8 cellular contexts compared by ENCODE assay signal in the genomic region with DNA sequence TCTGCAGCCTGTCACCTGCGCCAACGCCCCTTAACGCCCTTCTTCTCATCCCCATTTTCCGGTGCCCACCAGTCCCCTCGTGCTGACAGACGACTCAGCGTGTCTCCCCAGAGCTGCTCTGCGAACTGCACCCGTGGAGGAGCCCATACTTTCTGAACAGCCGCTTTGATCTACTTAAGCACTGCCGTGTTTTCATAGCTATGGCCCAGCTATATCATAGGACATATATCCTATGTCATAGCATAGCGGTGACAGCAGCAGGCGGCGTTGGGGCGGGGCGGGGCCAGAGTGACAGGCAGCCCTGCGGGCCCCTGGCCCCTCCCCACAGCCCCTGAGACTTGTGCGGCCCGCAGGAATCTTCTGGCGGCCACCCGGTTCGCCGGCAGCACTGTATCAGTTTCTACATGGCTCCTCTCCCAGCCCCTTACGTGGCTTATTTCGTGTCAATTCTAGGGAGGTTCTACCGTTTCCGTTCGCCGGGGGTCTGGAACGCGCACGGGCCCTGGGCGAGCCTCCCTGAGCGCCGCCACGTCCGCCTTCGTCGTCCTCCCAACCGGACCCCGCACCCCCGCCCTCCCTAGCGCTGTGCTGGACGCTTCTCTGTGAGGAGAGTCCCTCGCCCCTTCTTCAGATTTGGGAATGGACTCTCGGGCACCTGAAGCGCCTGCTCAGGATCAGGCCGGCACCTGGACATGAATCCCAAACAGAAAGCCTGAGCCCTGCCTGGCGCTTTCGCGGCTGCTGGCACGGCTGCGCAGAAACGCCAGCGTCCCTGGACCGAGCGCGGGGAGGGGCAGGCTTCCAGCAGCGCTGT. TPM values are rescaled to one million over a fixed set of nuclear protein-coding genes. Genes with fewer than 3 reads are reported as not detected.
DNase-seq lines count a peak whose midpoint lies in the region; ATAC-seq and TF ChIP-seq lines count a peak whose summit lies in the region.

No MANE protein-coding gene starts in this region.

- no peaks in the 10 kb centered on the region for H3K9me3 Mint-ChIP-seq in nephron progenitor cell

- H3K14ac ChIP-seq in IMR-90 (replicated peaks; ENCODE audit: low read depth, low read length): peak overlapping the region; percentile 91

- DNase-seq in DMS79 treated with DMSO at 0.1 percent for 48 hours (lab: John Stamatoyannopoulos, UW) (peak; percentile 76), IMR-90 (peak; percentile 68), RKO (ENCODE audit: low spot score) (peak; percentile 82), activated gamma-delta T cell (lab: John Stamatoyannopoulos, UW) (peak; percentile 36), foreskin fibroblast (peak; percentile 77 to 92), nephron progenitor cell (peak; percentile 86), testis (peak; percentile 90)

- H3K4ac ChIP-seq in IMR-90 (ENCODE audit: low read depth, low read length): peak overlapping the region; percentile 88

- H3K4me3 ChIP-seq in IMR-90 (ENCODE audit: insufficient read depth, low read depth, low read length): peak overlapping the region; percentile 61
- H3K4me3 ChIP-seq in foreskin fibroblast (ENCODE audit: low read depth in 1 of 2, low read length in 2 of 2): peak overlapping the region; percentile 62 to 65
- peak overlapping the region; percentile 69 to 77 for H3K4me3 ChIP-seq in testis

- peak overlapping the region; percentile 77 for H4K91ac ChIP-seq in IMR-90 (ENCODE audit: insufficient read depth, low read depth, low read length)

- H3K27me3 Mint-ChIP-seq in nephron progenitor cell (ENCODE audit: low read depth, poor library complexity): peaks cover 17% of the 10 kb centered on the region

- peak overlapping the region; percentile 78 for H2BK5ac ChIP-seq in IMR-90 (ENCODE audit: low read depth, low read length, poor library complexity, severe bottlenecking)

- no peaks in the 10 kb centered on the region for H3K27me3 ChIP-seq in IMR-90 (ENCODE audit: control insufficient read depth, insufficient read depth, low read length)
- H3K27me3 ChIP-seq in testis: no peaks in the 10 kb centered on the region

- H3K23ac ChIP-seq in IMR-90 (ENCODE audit: low read depth, low read length): no peak overlapping the region; the same call in 1 of the 2 replicates

- peak overlapping the region; percentile 72 for H3K9ac ChIP-seq in IMR-90 (ENCODE audit: low read depth, low read length)

- 2% methylated on average over 28 of the region's 59 CpGs; no CpG with 5 or more reads in 1 of the 2 experiments for WGBS in IMR-90 (ENCODE audit: extremely low coverage in 2 of 2, insufficient read length in 1 of 2), 2 experiments
- WGBS in testis, 2 donors: 1% methylated on average over 41 to 59 of the region's 59 CpGs

- H2BK120ac ChIP-seq in IMR-90 (ENCODE audit: low read depth, low read length): peak overlapping the region; percentile 56; the same call in 1 of the 2 replicates

- H3K36me3 Mint-ChIP-seq in nephron progenitor cell (ENCODE audit: low read depth): no peaks in the 10 kb centered on the region

- H3K79me1 ChIP-seq in IMR-90 (ENCODE audit: low read depth in 1 of 2, low read length in 2 of 2): peaks cover 4 to 7% of the 10 kb centered on the region in 2 experiments; a peak in 2 of 4 replicates

- H3K9me1 ChIP-seq in IMR-90 (ENCODE audit: insufficient read depth, low read length): no peaks in the 10 kb centered on the region; the same call in 1 of the 2 replicates

- peak overlapping the region; percentile 87 for H3K4me3 Mint-ChIP-seq in nephron progenitor cell

- BruUV-seq in IMR-90 (replicated peaks; lab: Mats Ljungman, UMichigan): no TSS peak

- H3K36me3 ChIP-seq in IMR-90 (ENCODE audit: control insufficient read depth, insufficient read depth, low read length): no peaks in the 10 kb centered on the region
- H3K36me3 ChIP-seq in testis (ENCODE audit: low read depth, missing control alignments): no peaks in the 10 kb centered on the region

- peak overlapping the region; percentile 51 for H3K27ac Mint-ChIP-seq in nephron progenitor cell

- H2AFZ ChIP-seq in IMR-90 (replicated peaks; ENCODE audit: low read length, poor library complexity): peak overlapping the region; percentile 95

- no peak for TF ChIP-seq RAD21 in IMR-90 (IDR thresholded peaks at IDR 0.05; ENCODE audit: low read length)

- H3K27ac ChIP-seq in IMR-90 (ENCODE audit: insufficient read depth, low read length) (peak overlapping the region; percentile 80), testis (peak overlapping the region; percentile 90 to 92)

- H4K8ac ChIP-seq in IMR-90 (ENCODE audit: low read depth in 2 of 2, low read length in 2 of 2): peak overlapping the region; percentile 84 to 95

- H3K4me1 Mint-ChIP-seq in nephron progenitor cell: peaks cover 20% of the 10 kb centered on the region

- CTCF ChIA-PET in IMR-90 (lab: Yijun Ruan, JAX): interaction anchor here (1.5 kb wide), 1 partner anchor 16 kb away, joined by 3 read pairs; no protein-coding TSS in a partner anchor

- intact Hi-C loops in IMR-90 (cut with micrococcal nuclease): loop anchor here (1.0 to 2.0 kb wide), 2 partner anchors 18 to 49 kb away; a partner anchor contains a TSS
- intact Hi-C loops in testis (cut with DNase I; ENCODE audit: low total_unique reads): no loop called here

- peak overlapping the region; percentile 51; the same call in 1 of the 2 replicates for H3K56ac ChIP-seq in IMR-90 (ENCODE audit: extremely low read depth, insufficient read depth, low read length)

- H3K9me3 ChIP-seq in IMR-90 (ENCODE audit: control insufficient read depth, insufficient read depth, low read length): no peaks in the 10 kb centered on the region
- no peaks in the 10 kb centered on the region for H3K9me3 ChIP-seq in testis

- POLR2A ChIA-PET in IMR-90 (lab: Charles Lee; ENCODE audit: unreplicated experiment): no interaction called here

- H2BK15ac ChIP-seq in IMR-90 (ENCODE audit: low read depth, low read length): no peak overlapping the region

- H2BK20ac ChIP-seq in IMR-90 (ENCODE audit: low read depth, low read length): no peak overlapping the region

- peak overlapping the region; percentile 13 for H4K5ac ChIP-seq in IMR-90 (ENCODE audit: low read depth, low read length)

- dilution Hi-C loops in IMR-90 (cut with HindIII; ENCODE audit: low sequenced_read_pairs, unreplicated experiment): no loop called here

- TF ChIP-seq CTCF in IMR-90 (conservative IDR thresholded peaks at IDR 0.05; ENCODE audit: low read depth, low read length) (no peak), foreskin fibroblast (IDR thresholded peaks at IDR 0.05; ENCODE audit: low read depth, low read length) (no peak), nephron progenitor cell (IDR thresholded peaks at IDR 0.05) (no peak), testis (IDR thresholded peaks at IDR 0.05) (no peak)

- TF ChIP-seq POLR2A in IMR-90 (IDR thresholded peaks at IDR 0.05; ENCODE audit: low read depth, low read length) (peak; percentile 82), testis (IDR thresholded peaks at IDR 0.05) (no peak)

- in situ Hi-C loops in IMR-90 (cut with MboI; ENCODE audit: low sequenced_read_pairs): no loop called here

- H2AK5ac ChIP-seq in IMR-90 (ENCODE audit: low read depth, low read length): 0 out of 2 replicates have a peak overlapping the region, but pooled peaks have one; percentile 4

- H3K4me1 ChIP-seq in IMR-90 (ENCODE audit: control insufficient read depth, insufficient read depth, low read length) (peaks cover 11% of the 10 kb centered on the region), testis (peaks cover 36% of the 10 kb centered on the region)

- ATAC-seq in GM21717 (IDR thresholded peaks at IDR 0.05; ENCODE audit: unreplicated experiment) (peak; percentile 90), IMR-90 (ENCODE audit: low read depth) (peak; percentile 95)

- H3K18ac ChIP-seq in IMR-90 (ENCODE audit: low read depth, low read length): peak overlapping the region; percentile 30

- H3K4me2 ChIP-seq in IMR-90 (ENCODE audit: low read depth, low read length): peak overlapping the region; percentile 96

- H4K20me1 ChIP-seq in IMR-90 (ENCODE audit: insufficient read depth, low read length): no peaks in the 10 kb centered on the region

- H2AK9ac ChIP-seq in IMR-90 (replicated peaks; ENCODE audit: low read depth, low read length, poor library complexity): peak overlapping the region; percentile 96

TF ChIP-seq in IMR-90, 13 proteins besides CTCF, POLR2A, EP300 and RAD21:
- TF ChIP-seq SMC3 (IDR thresholded peaks at IDR 0.05; ENCODE audit: low read depth, low read length): no peak
- TF ChIP-seq MAZ (IDR thresholded peaks at IDR 0.05; ENCODE audit: borderline replicate concordance, low read depth, low read length): peak; percentile 49; the same call in 1 of the 2 replicates
- TF ChIP-seq MXI1 (IDR thresholded peaks at IDR 0.05; ENCODE audit: borderline replicate concordance, low read depth, low read length): 0 out of 2 replicates have a peak, but pooled peaks have one; percentile 1
- peak; percentile 33; the same call in 1 of the 2 replicates for TF ChIP-seq BHLHE40 (IDR thresholded peaks at IDR 0.05; ENCODE audit: low read depth, low read length)

RNA-seq across cellular contexts. Expression of a gene that starts 35.4 kb away (rescaled TPM):
- total RNA-seq in IMR-90 (2012; rRNA removed) (7.2 and 9.7 TPM in 2 replicates), testis (10 to 100 TPM; 23.4 to 33.0 TPM)
- polyA plus RNA-seq in IMR-90 (2012; rRNA removed) (13.4 and 15.5 TPM in 2 replicates), testis (ENCODE audit: insufficient read depth, low read depth, low replicate concordance) (23.3 TPM)
- polyA plus RNA-seq in IMR-90 (2012; cell fraction: cytosol; rRNA removed): 8.1 and 12.2 TPM in 2 replicates
- 64.3 and 68.2 TPM in 2 replicates for polyA plus RNA-seq in IMR-90 (2012; cell fraction: nucleus; rRNA removed; ENCODE audit: low replicate concordance)

RNA-seq across cellular contexts. Expression of a gene that starts 48.6 kb away (rescaled TPM):
- total RNA-seq in IMR-90 (2012; rRNA removed) (127 and 154 TPM in 2 replicates), testis (100 to 1,000 TPM; 103 to 109 TPM)
- polyA plus RNA-seq in IMR-90 (2012; rRNA removed) (169 and 187 TPM in 2 replicates), testis (ENCODE audit: insufficient read depth, low read depth, low replicate concordance) (57.1 TPM)
- polyA plus RNA-seq in IMR-90 (2012; cell fraction: cytosol; rRNA removed): 158 and 206 TPM in 2 replicates
- polyA plus RNA-seq in IMR-90 (2012; cell fraction: nucleus; rRNA removed; ENCODE audit: low replicate concordance): 143 and 362 TPM in 2 replicates

Comparison
In these comparisons a context has a peak if more than half of its experiments do, and no peak if none do; other contexts are left out.
1. Peak in every context shown above with its lines: DNase-seq, ATAC-seq, H3K4me3 ChIP-seq and H3K27ac ChIP-seq.
2. DNase-seq: peak in every context shown above with its lines; median percentile 90 in testis; 86 in nephron progenitor cell; 84 in foreskin fibroblast; 82 in RKO; 76 in DMS79 treated with DMSO at 0.1 percent for 48 hours; 68 in IMR-90; 36 in activated gamma-delta T cell.